In genomic region chr1:153696741-153697140, GRCh38 we compare ENCODE assay signal across 2 cellular contexts.
TF ChIP-seq lines count a peak whose summit lies in the region.

No MANE protein-coding gene starts in this region.

TF ChIP-seq in GM23338, 12 proteins besides CTCF, POLR2A, EP300 and RAD21:
- TF ChIP-seq EZH2 (IDR thresholded peaks at IDR 0.05; ENCODE audit: low read depth, unreplicated experiment) (no peak), ZNF331 (CRISPR knock-in tag; IDR thresholded peaks at IDR 0.05; ENCODE audit: low read depth) (no peak), STAT1 (IDR thresholded peaks at IDR 0.05; ENCODE audit: unreplicated experiment) (no peak), NANOG (IDR thresholded peaks at IDR 0.05; ENCODE audit: borderline replicate concordance) (no peak), POLR2AphosphoS5 (IDR thresholded peaks at IDR 0.05; ENCODE audit: low read depth) (no peak), ZNF114 (CRISPR knock-in tag; IDR thresholded peaks at IDR 0.05) (no peak), ETS1 (IDR thresholded peaks at IDR 0.05) (no peak), CREB1 (CRISPR knock-in tag; IDR thresholded peaks at IDR 0.05; ENCODE audit: low read depth) (no peak), REST (IDR thresholded peaks at IDR 0.05; ENCODE audit: unreplicated experiment) (no peak)

TF ChIP-seq in K562, 482 proteins besides CTCF, POLR2A, EP300 and RAD21:
- TF ChIP-seq STAT6 (CRISPR knock-in tag; IDR thresholded peaks at IDR 0.05) (no peak), ZNF766 (CRISPR knock-in tag; conservative IDR thresholded peaks at IDR 0.05) (no peak), ZNF561 (CRISPR knock-in tag; conservative IDR thresholded peaks at IDR 0.05) (no peak)
TF ChIP-seq in K562: peak in this region for 0.
